16 cellular contexts compared by ENCODE assay signal in the genomic region with DNA sequence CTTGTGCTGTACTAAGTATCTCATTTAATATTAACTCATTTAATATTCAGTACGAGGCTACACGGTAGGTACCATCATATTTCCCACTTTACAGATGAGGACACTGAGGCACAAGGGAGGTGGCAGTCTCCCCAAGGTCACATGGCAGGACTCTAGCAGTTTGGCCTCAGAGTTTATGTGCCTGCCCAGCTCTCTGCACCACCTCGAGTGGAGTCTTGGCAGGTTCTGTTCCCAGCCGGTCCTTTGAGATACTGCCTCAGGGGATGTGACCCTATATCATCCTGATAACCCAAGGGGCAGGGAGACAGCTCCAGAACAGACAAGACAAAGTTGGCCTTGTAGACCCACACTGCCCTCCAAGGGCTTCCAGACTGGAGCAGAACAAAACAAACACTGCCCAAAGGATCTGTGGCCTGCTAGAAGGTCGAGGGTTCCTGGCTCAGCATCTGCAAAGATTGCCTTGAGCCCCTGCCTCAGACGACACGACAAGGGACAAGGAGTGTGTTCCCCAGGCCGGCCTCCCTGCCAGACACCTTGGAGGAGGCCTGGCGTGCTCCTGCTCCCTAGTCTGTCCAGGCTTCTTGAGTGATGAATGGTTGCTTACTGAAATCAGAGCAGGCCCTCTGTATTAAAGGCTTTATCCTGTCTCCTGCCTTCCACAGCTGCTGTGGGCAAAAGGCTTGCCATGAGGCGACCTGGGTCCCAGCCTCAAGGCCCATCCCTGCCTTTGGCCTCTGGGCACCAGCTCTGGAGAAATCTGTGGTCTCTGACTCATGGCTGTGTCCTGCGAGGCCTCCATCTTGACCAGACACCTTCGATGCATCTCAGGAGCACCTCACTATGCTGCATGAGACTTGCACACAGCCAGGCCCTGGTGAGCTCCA.
DNase-seq lines count a peak whose midpoint lies in the region; ATAC-seq and TF ChIP-seq lines count a peak whose summit lies in the region.
"Had no signal": no experiment of that assay in that cellular context is flagged by ENCODE, and none has a peak within 500 bp of the region (broad histone marks: within the 10 kb centered on the region; RNA-seq: fewer than 3 reads in every experiment).

No MANE protein-coding gene starts in this region.

- peaks cover 7% of the 10 kb centered on the region for H3K4me1 Mint-ChIP-seq in activated naive CD4-positive, alpha-beta T cell treated with anti-CD3 and anti-CD28 coated beads, Interleukin-2, amount 50 U/mL, for 24 hours
- H3K4me1 Mint-ChIP-seq in stimulated activated memory B cell treated with anti-CD40 and anti-IgM and Interleukin-4, amounts not matched to agents 10 μg/mL and 1 μg/mL and 100 μg/mL, for 72 hours, result peaks cover 37% of the 10 kb centered on the region

- no peaks in the 10 kb centered on the region for H3K27me3 ChIP-seq in RWPE2 (ENCODE audit: insufficient read depth, poor library complexity, severe bottlenecking)
- H3K27me3 ChIP-seq: ascending aorta, right lobe of liver had no signal

- H3K27ac ChIP-seq in RWPE2 (ENCODE audit: poor library complexity, severe bottlenecking), result no peak overlapping the region
- H3K27ac ChIP-seq: 22Rv1, right lobe of liver had no signal

- H3K36me3 Mint-ChIP-seq in activated naive CD4-positive, alpha-beta T cell treated with anti-CD3 and anti-CD28 coated beads, Interleukin-2, amount 50 U/mL, for 24 hours, result no peaks in the 10 kb centered on the region
- no peaks in the 10 kb centered on the region for H3K36me3 Mint-ChIP-seq in stimulated activated memory B cell treated with anti-CD40 and anti-IgM and Interleukin-4, amounts not matched to agents 10 μg/mL and 1 μg/mL and 100 μg/mL, for 72 hours

- no peaks in the 10 kb centered on the region for H3K9me3 Mint-ChIP-seq in activated naive CD4-positive, alpha-beta T cell treated with anti-CD3 and anti-CD28 coated beads, Interleukin-2, amount 50 U/mL, for 24 hours
- H3K9me3 Mint-ChIP-seq in stimulated activated memory B cell treated with anti-CD40 and anti-IgM and Interleukin-4, amounts not matched to agents 10 μg/mL and 1 μg/mL and 100 μg/mL, for 72 hours, result peaks cover 8% of the 10 kb centered on the region

- H3K4me3 ChIP-seq in RWPE2 (ENCODE audit: severe bottlenecking), result no peak overlapping the region
- H3K4me3 ChIP-seq: ascending aorta, GM12878, right lobe of liver, tibial artery had no signal

- H3K4me1 ChIP-seq in RWPE2 (ENCODE audit: insufficient read depth, poor library complexity, severe bottlenecking), result no peaks in the 10 kb centered on the region

- H3K27me3 Mint-ChIP-seq in activated naive CD4-positive, alpha-beta T cell treated with anti-CD3 and anti-CD28 coated beads, Interleukin-2, amount 50 U/mL, for 24 hours, result no peaks in the 10 kb centered on the region
- H3K27me3 Mint-ChIP-seq in stimulated activated memory B cell treated with anti-CD40 and anti-IgM and Interleukin-4, amounts not matched to agents 10 μg/mL and 1 μg/mL and 100 μg/mL, for 72 hours, result no peaks in the 10 kb centered on the region

- no peaks in the 10 kb centered on the region for H3K9me3 ChIP-seq in RWPE2 (ENCODE audit: severe bottlenecking)
- H3K9me3 ChIP-seq: ascending aorta, right lobe of liver, tibial artery had no signal

- no peak for DNase-seq in activated naive CD4-positive, alpha-beta T cell (lab: John Stamatoyannopoulos, UW)
- DNase-seq in RWPE2 (ENCODE audit: low spot score) (peak; percentile 43), iris pigment epithelial cell (ENCODE audit: low read depth) (peak; percentile 44), NCI-H1417 treated with DMSO at 0.1 percent for 48 hours (lab: John Stamatoyannopoulos, UW) (no peak)
- DNase-seq: activated CD8-positive, alpha-beta memory T cell treated with anti-CD3 and anti-CD28 coated beads, Interleukin-2, amount 50 U/mL, for 48 hours; DMS153; NCI-H446 treated with DMSO at 0.1 percent for 48 hours had no signal

- ATAC-seq in RWPE2 (ENCODE audit: low read depth), result peak; percentile 37
- no peak for ATAC-seq in stimulated activated memory B cell treated with anti-CD40 and anti-IgM and Interleukin-4, amounts not matched to agents 10 μg/mL and 1 μg/mL and 100 μg/mL, for 72 hours
- no peak for ATAC-seq in HG03025 (IDR thresholded peaks at IDR 0.05; ENCODE audit: low FRiP score, unreplicated experiment)
- no peak for ATAC-seq in GM21390 (IDR thresholded peaks at IDR 0.05; ENCODE audit: unreplicated experiment)
- ATAC-seq: GM12878, right lobe of liver had no signal

- TF ChIP-seq CTCF in RWPE2 (IDR thresholded peaks at IDR 0.05; ENCODE audit: poor library complexity, severe bottlenecking), result no peak

- H3K4me3 Mint-ChIP-seq in activated naive CD4-positive, alpha-beta T cell treated with anti-CD3 and anti-CD28 coated beads, Interleukin-2, amount 50 U/mL, for 24 hours, result no peak overlapping the region
- H3K4me3 Mint-ChIP-seq in stimulated activated memory B cell treated with anti-CD40 and anti-IgM and Interleukin-4, amounts not matched to agents 10 μg/mL and 1 μg/mL and 100 μg/mL, for 72 hours, result no peak overlapping the region

- peak overlapping the region; percentile 65 for H3K27ac Mint-ChIP-seq in activated naive CD4-positive, alpha-beta T cell treated with anti-CD3 and anti-CD28 coated beads, Interleukin-2, amount 50 U/mL, for 24 hours
- H3K27ac Mint-ChIP-seq in stimulated activated memory B cell treated with anti-CD40 and anti-IgM and Interleukin-4, amounts not matched to agents 10 μg/mL and 1 μg/mL and 100 μg/mL, for 72 hours, result peak overlapping the region; percentile 74

- no peaks in the 10 kb centered on the region for H3K36me3 ChIP-seq in RWPE2 (ENCODE audit: low read depth)
- H3K36me3 ChIP-seq: ascending aorta, right lobe of liver, tibial artery had no signal

Comparison
In these comparisons a context has a peak if more than half of its experiments do, and no peak if none do; other contexts are left out.
1. DNase-seq: peak in RWPE2 (single experiment) and iris pigment epithelial cell (single experiment); none in activated naive CD4-positive, alpha-beta T cell (0 of 4) and NCI-H1417 treated with DMSO at 0.1 percent for 48 hours (single experiment).